16 cellular contexts compared by ENCODE assay signal in genomic region chr4:97027989-97028388, GRCh38.
A peak's percentile ranks its signal among the peaks of the same experiment; 100 is the strongest.
DNase-seq lines count a peak whose midpoint lies in the region; TF ChIP-seq lines count a peak whose summit lies in the region.
"Had no signal": no experiment of that assay in that cellular context is flagged by ENCODE, and none has a peak within 500 bp of the region (broad histone marks: within the 10 kb centered on the region; RNA-seq: fewer than 3 reads in every experiment).

No MANE protein-coding gene starts in this region.

- DNase-seq in HEK293T (ENCODE audit: extremely low spot score) (no peak), NCI-H2227 (lab: John Stamatoyannopoulos, UW; ENCODE audit: unreplicated experiment) (peak; percentile 63), nephron progenitor cell (no peak), stomach (no peak), cerebellar cortex (ENCODE audit: low spot score) (no peak), amygdala (lab: John Stamatoyannopoulos, UW) (no peak), posterior vena cava (ENCODE audit: low spot score) (no peak)
- DNase-seq: ACHN; BE2C; C1 segment of cervical spinal cord; CD4-positive, CD25-positive, alpha-beta regulatory T cell; CD8-positive, alpha-beta memory T cell; COR-L47; GOT3; H7; IMR-90 had no signal

- no peak for TF ChIP-seq POLR2A in stomach (IDR thresholded peaks at IDR 0.05)

- H3K4me3 Mint-ChIP-seq in nephron progenitor cell = no peak overlapping the region
- H3K4me3 Mint-ChIP-seq: CD4-positive, CD25-positive, alpha-beta regulatory T cell; CD8-positive, alpha-beta memory T cell had no signal

- H3K4me1 ChIP-seq in stomach = no peaks in the 10 kb centered on the region
- H3K4me1 ChIP-seq: BE2C had no signal

- peaks cover 20% of the 10 kb centered on the region for H3K4me1 Mint-ChIP-seq in nephron progenitor cell
- H3K4me1 Mint-ChIP-seq: CD4-positive, CD25-positive, alpha-beta regulatory T cell; CD8-positive, alpha-beta memory T cell had no signal

- no peak overlapping the region for H3K4me3 ChIP-seq in stomach

- no peaks in the 10 kb centered on the region for H3K9me3 Mint-ChIP-seq in nephron progenitor cell

- 46 to 67% (median 57%) methylated on average over 1 of the region's 1 CpG for WGBS in stomach, 5 donors

- peak overlapping the region; percentile 52 for H3K27ac Mint-ChIP-seq in nephron progenitor cell
- H3K27ac Mint-ChIP-seq: CD4-positive, CD25-positive, alpha-beta regulatory T cell; CD8-positive, alpha-beta memory T cell had no signal

- intact Hi-C loops in stomach (cut with DNase I; ENCODE audit: low total_unique reads) = no loop called here
- intact Hi-C loops in posterior vena cava (cut with DNase I) = no loop called here

- H3K27me3 ChIP-seq in stomach = no peaks in the 10 kb centered on the region
- H3K27me3 ChIP-seq: BE2C had no signal

- no peaks in the 10 kb centered on the region for H3K9me3 ChIP-seq in stomach
- H3K9me3 ChIP-seq: BE2C had no signal

- POLR2A ChIA-PET in HEK293T (lab: Yijun Ruan, JAX) = no interaction called here

- no peak for TF ChIP-seq EP300 in stomach (IDR thresholded peaks at IDR 0.05)

- no peaks in the 10 kb centered on the region for H3K36me3 Mint-ChIP-seq in nephron progenitor cell (ENCODE audit: low read depth)
- H3K36me3 Mint-ChIP-seq: CD4-positive, CD25-positive, alpha-beta regulatory T cell; CD8-positive, alpha-beta memory T cell had no signal

- H3K36me3 ChIP-seq in stomach = no peaks in the 10 kb centered on the region
- H3K36me3 ChIP-seq: BE2C had no signal

- TF ChIP-seq CTCF in nephron progenitor cell (IDR thresholded peaks at IDR 0.05) = no peak
- no peak for TF ChIP-seq CTCF in stomach (IDR thresholded peaks at IDR 0.05)

- H3K27me3 Mint-ChIP-seq in nephron progenitor cell (ENCODE audit: low read depth, poor library complexity) = no peaks in the 10 kb centered on the region
- H3K27me3 Mint-ChIP-seq: CD4-positive, CD25-positive, alpha-beta regulatory T cell; CD8-positive, alpha-beta memory T cell had no signal

- no peak overlapping the region for H3K27ac ChIP-seq in stomach

- CTCF ChIA-PET in HEK293T (lab: Yijun Ruan, JAX) = no interaction called here

TF ChIP-seq in HEK293T, 16 proteins besides CTCF, POLR2A, EP300 and RAD21:
- TF ChIP-seq HDGF (IDR thresholded peaks at IDR 0.05; ENCODE audit: borderline replicate concordance) (no peak), ZNF384 (IDR thresholded peaks at IDR 0.05) (no peak), ARNT (IDR thresholded peaks at IDR 0.05) (no peak), CTBP1 (IDR thresholded peaks at IDR 0.05; ENCODE audit: borderline replicate concordance) (peak; percentile 76), NFRKB (IDR thresholded peaks at IDR 0.05) (no peak), L3MBTL2 (conservative IDR thresholded peaks at IDR 0.05) (no peak), PKNOX1 (IDR thresholded peaks at IDR 0.05) (peak; percentile 94)
